Comparison of ENCODE assay signal across 8 cellular contexts in genomic region chr1:241847540-241847795, GRCh38. TPM values are rescaled to one million over a fixed set of nuclear protein-coding genes. Genes with fewer than 3 reads are reported as not detected.
DNase-seq lines count a peak whose midpoint lies in the region; ATAC-seq and TF ChIP-seq lines count a peak whose summit lies in the region.

No MANE protein-coding gene starts in this region.

- no peaks in the 10 kb centered on the region for H3K36me3 ChIP-seq in mucosa of rectum (ENCODE audit: control insufficient read depth in 2 of 2, insufficient read depth in 2 of 2, low read length in 2 of 2)

- peaks cover 6 to 15% (median 14%) of the 10 kb centered on the region in 3 donors for H3K4me1 Mint-ChIP-seq in IgD-negative memory B cell
- peaks cover 19% of the 10 kb centered on the region for H3K4me1 Mint-ChIP-seq in central memory CD8-positive, alpha-beta T cell

- no peaks in the 10 kb centered on the region for H3K27me3 ChIP-seq in mucosa of rectum (ENCODE audit: control insufficient read depth in 2 of 2, insufficient read depth in 2 of 2, low read length in 2 of 2)

- H3K9ac ChIP-seq in mucosa of rectum (ENCODE audit: low read depth in 1 of 2, low read length in 2 of 2): peak overlapping the region; percentile 85 to 91

- no peaks in the 10 kb centered on the region for H3K9me3 ChIP-seq in mucosa of rectum (ENCODE audit: control insufficient read depth in 2 of 2, low read length in 2 of 2)

- peak overlapping the region; percentile 94 for H3K27ac ChIP-seq in 22Rv1
- H3K27ac ChIP-seq in mucosa of rectum (ENCODE audit: low read depth in 2 of 2, low read length in 2 of 2): peak overlapping the region; percentile 98 to 100

- TF ChIP-seq CTCF in 22Rv1 (IDR thresholded peaks at IDR 0.05): no peak

- no peak for ATAC-seq in central memory CD8-positive, alpha-beta T cell (replicated peaks; ENCODE audit: extremely low read depth, poor library complexity, severe bottlenecking)

- no peaks in the 10 kb centered on the region for H3K9me3 Mint-ChIP-seq in IgD-negative memory B cell
- H3K9me3 Mint-ChIP-seq in central memory CD8-positive, alpha-beta T cell: no peaks in the 10 kb centered on the region

- H3K4me3 ChIP-seq in mucosa of rectum (ENCODE audit: low read length in 2 of 2): peak overlapping the region; percentile 91 to 94

- H3K4me1 ChIP-seq in mucosa of rectum (ENCODE audit: control insufficient read depth in 2 of 2, insufficient read depth in 2 of 2, low read length in 2 of 2): peaks cover 12 to 13% of the 10 kb centered on the region in 2 donors

- DNase-seq in central memory CD8-positive, alpha-beta T cell (ENCODE audit: low spot score in 2 of 2): no peak
- DNase-seq in activated effector memory CD4-positive, alpha-beta T cell treated with Interleukin-2 at 50 U/mL for 16 hours: no peak
- no peak for DNase-seq in central memory CD4-positive, alpha-beta T cell
- no peak for DNase-seq in SK-N-DZ (ENCODE audit: low spot score)
- DNase-seq in NAMALWA (ENCODE audit: low spot score): no peak

- peak overlapping the region; percentile 96 to 99 (median 98) for H3K4me3 Mint-ChIP-seq in IgD-negative memory B cell
- H3K4me3 Mint-ChIP-seq in central memory CD8-positive, alpha-beta T cell: peak overlapping the region; percentile 98

- no peaks in the 10 kb centered on the region for H3K36me3 Mint-ChIP-seq in IgD-negative memory B cell
- peaks cover 8% of the 10 kb centered on the region for H3K36me3 Mint-ChIP-seq in central memory CD8-positive, alpha-beta T cell (ENCODE audit: insufficient read depth)

- peak overlapping the region; percentile 94 to 99 (median 96) for H3K27ac Mint-ChIP-seq in IgD-negative memory B cell
- peak overlapping the region; percentile 97 for H3K27ac Mint-ChIP-seq in central memory CD8-positive, alpha-beta T cell (ENCODE audit: low read depth)

- H3K27me3 Mint-ChIP-seq in IgD-negative memory B cell: no peaks in the 10 kb centered on the region
- H3K27me3 Mint-ChIP-seq in central memory CD8-positive, alpha-beta T cell: peaks cover 18% of the 10 kb centered on the region

RNA-seq across cellular contexts. Expression of gene EXO1, which starts 0.5 kb away (rescaled TPM):
- polyA plus RNA-seq in IgD-negative memory B cell: 0.29 TPM
- 63.6 and 68.9 TPM in 2 replicates for polyA plus RNA-seq in SK-N-DZ (2014; cell fraction: cytosol; rRNA removed)
- 38.2 and 39.9 TPM in 2 replicates for polyA plus RNA-seq in SK-N-DZ (2014; cell fraction: nucleus; rRNA removed)
